Comparison of ENCODE assay signal across 6 cellular contexts in genomic region chr15:22272286-22273160, GRCh38.
DNase-seq lines count a peak whose midpoint lies in the region; ATAC-seq, FAIRE-seq and TF ChIP-seq lines count a peak whose summit lies in the region.
"Not testable (repeated sequence)": the region's sequence is repeated elsewhere in the genome, so short reads cannot be mapped to it uniquely, and the experiment has no call there.

No MANE protein-coding gene starts in this region.

- not testable (repeated sequence) for H3K9me1 ChIP-seq in IMR-90 (ENCODE audit: insufficient read depth, low read length)

- not testable (repeated sequence) for H2BK5ac ChIP-seq in IMR-90 (ENCODE audit: low read depth, low read length, poor library complexity, severe bottlenecking)

- ATAC-seq in IMR-90 (ENCODE audit: low read depth); activated CD8-positive, alpha-beta memory T cell treated with anti-CD3 and anti-CD28 coated beads, Interleukin-2, amount 10 ng/mL, durations not matched to agents 7 days and 5 days; left lobe of liver: not testable (repeated sequence)

- not testable (repeated sequence) for H3K4me1 ChIP-seq in IMR-90 (ENCODE audit: control insufficient read depth, insufficient read depth, low read length)

- not testable (repeated sequence) for H3K4me3 ChIP-seq in IMR-90 (ENCODE audit: insufficient read depth, low read depth, low read length); bronchial epithelial cell (ENCODE audit: low read depth, low read length)

- not testable (repeated sequence) for H3K36me3 ChIP-seq in IMR-90 (ENCODE audit: control insufficient read depth, insufficient read depth, low read length); bronchial epithelial cell (ENCODE audit: control insufficient read depth, insufficient read depth, low read length)

- H3K79me1 ChIP-seq in IMR-90 (ENCODE audit: low read depth in 1 of 2, low read length in 2 of 2), result not testable (repeated sequence)

- H3K27ac ChIP-seq in IMR-90 (ENCODE audit: insufficient read depth, low read length), result not testable (repeated sequence)

- peak; percentile 66 for FAIRE-seq in bronchial epithelial cell (lab: Jason Lieb, UNC)

- not testable (repeated sequence) for H3K9me3 Mint-ChIP-seq in activated CD4-positive, alpha-beta T cell treated with anti-CD3 and anti-CD28 coated beads, Interleukin-2, amount 10 ng/mL, durations not matched to agents 7 days and 5 days; activated CD8-positive, alpha-beta memory T cell treated with anti-CD3 and anti-CD28 coated beads, Interleukin-2, amount 10 ng/mL, durations not matched to agents 7 days and 5 days (ENCODE audit: low read depth)

- not testable (repeated sequence) for BruUV-seq in IMR-90 (replicated peaks; lab: Mats Ljungman, UMichigan)

- H2BK120ac ChIP-seq in IMR-90 (ENCODE audit: low read depth, low read length), result not testable (repeated sequence)

- not testable (repeated sequence) for H2BK20ac ChIP-seq in IMR-90 (ENCODE audit: low read depth, low read length)

- not testable (repeated sequence) for H3K56ac ChIP-seq in IMR-90 (ENCODE audit: extremely low read depth, insufficient read depth, low read length)

- not testable (repeated sequence) for TF ChIP-seq POLR2A in IMR-90 (IDR thresholded peaks at IDR 0.05; ENCODE audit: low read depth, low read length)

- intact Hi-C loops in IMR-90 (cut with micrococcal nuclease), result not testable (repeated sequence)

- not testable (repeated sequence) for H4K5ac ChIP-seq in IMR-90 (ENCODE audit: low read depth, low read length)

- H3K4me3 Mint-ChIP-seq in activated CD4-positive, alpha-beta T cell treated with anti-CD3 and anti-CD28 coated beads, Interleukin-2, amount 10 ng/mL, durations not matched to agents 7 days and 5 days; activated CD8-positive, alpha-beta memory T cell treated with anti-CD3 and anti-CD28 coated beads, Interleukin-2, amount 10 ng/mL, durations not matched to agents 7 days and 5 days: not testable (repeated sequence)

- H3K27ac Mint-ChIP-seq in activated CD4-positive, alpha-beta T cell treated with anti-CD3 and anti-CD28 coated beads, Interleukin-2, amount 10 ng/mL, durations not matched to agents 7 days and 5 days; activated CD8-positive, alpha-beta memory T cell treated with anti-CD3 and anti-CD28 coated beads, Interleukin-2, amount 10 ng/mL, durations not matched to agents 7 days and 5 days: not testable (repeated sequence)

- not testable (repeated sequence) for H4K91ac ChIP-seq in IMR-90 (ENCODE audit: insufficient read depth, low read depth, low read length)

- TF ChIP-seq CTCF in GM13976 (IDR thresholded peaks at IDR 0.05; ENCODE audit: borderline replicate concordance, control extremely low read depth, extremely low read depth, insufficient read depth, missing control alignments); IMR-90 (conservative IDR thresholded peaks at IDR 0.05; ENCODE audit: low read depth, low read length); bronchial epithelial cell (IDR thresholded peaks at IDR 0.05; ENCODE audit: insufficient read depth, low read length, severe bottlenecking): not testable (repeated sequence)

- in situ Hi-C loops in GM13976 (cut with MboI; ENCODE audit: low sequenced_read_pairs, unreplicated experiment); IMR-90 (cut with MboI; ENCODE audit: low sequenced_read_pairs): not testable (repeated sequence)

- not testable (repeated sequence) for H2AK9ac ChIP-seq in IMR-90 (replicated peaks; ENCODE audit: low read depth, low read length, poor library complexity)

- not testable (repeated sequence) for H2BK15ac ChIP-seq in IMR-90 (ENCODE audit: low read depth, low read length)

- peak overlapping the region; percentile 43 for H2AFZ ChIP-seq in IMR-90 (replicated peaks; ENCODE audit: low read length, poor library complexity)

- not testable (repeated sequence) for H3K14ac ChIP-seq in IMR-90 (replicated peaks; ENCODE audit: low read depth, low read length)

- not testable (repeated sequence) for TF ChIP-seq RAD21 in IMR-90 (IDR thresholded peaks at IDR 0.05; ENCODE audit: low read length)

- POLR2A ChIA-PET in IMR-90 (lab: Charles Lee; ENCODE audit: unreplicated experiment); activated CD4-positive, alpha-beta T cell treated with anti-CD3 and anti-CD28 coated beads, Interleukin-2, amount 10 ng/mL, durations not matched to agents 7 days and 5 days (lab: Charles Lee): not testable (repeated sequence)

- H3K27me3 Mint-ChIP-seq in activated CD4-positive, alpha-beta T cell treated with anti-CD3 and anti-CD28 coated beads, Interleukin-2, amount 10 ng/mL, durations not matched to agents 7 days and 5 days; activated CD8-positive, alpha-beta memory T cell treated with anti-CD3 and anti-CD28 coated beads, Interleukin-2, amount 10 ng/mL, durations not matched to agents 7 days and 5 days: not testable (repeated sequence)

- H3K9ac ChIP-seq in IMR-90 (ENCODE audit: low read depth, low read length), result not testable (repeated sequence)

- CTCF ChIA-PET in IMR-90 (lab: Yijun Ruan, JAX); activated CD4-positive, alpha-beta T cell treated with anti-CD3 and anti-CD28 coated beads, Interleukin-2, amount 10 ng/mL, durations not matched to agents 7 days and 5 days (lab: Charles Lee); activated CD8-positive, alpha-beta memory T cell treated with anti-CD3 and anti-CD28 coated beads, Interleukin-2, amount 10 ng/mL, durations not matched to agents 7 days and 5 days (lab: Charles Lee): not testable (repeated sequence)

- not testable (repeated sequence) for H3K4ac ChIP-seq in IMR-90 (ENCODE audit: low read depth, low read length)

- H4K8ac ChIP-seq in IMR-90 (ENCODE audit: low read depth in 2 of 2, low read length in 2 of 2), result not testable (repeated sequence)

- DNase-seq in GM13976 (ENCODE audit: low spot score), result peak; percentile 37
- not testable (repeated sequence) for DNase-seq in IMR-90; bronchial epithelial cell (ENCODE audit: low read depth)
- DNase-seq in activated CD4-positive, alpha-beta T cell treated with anti-CD3 and anti-CD28 coated beads, Interleukin-2, amount 10 ng/mL, durations not matched to agents 7 days and 5 days, result peak; percentile 4
- DNase-seq in activated CD8-positive, alpha-beta memory T cell treated with anti-CD3 and anti-CD28 coated beads, Interleukin-2, amount 10 ng/mL, durations not matched to agents 7 days and 5 days, result peak; percentile 36
- DNase-seq in left lobe of liver (ENCODE audit: low spot score), result peak; percentile 42

- 85% methylated on average over 11 of the region's 29 CpGs; no CpG with 5 or more reads in 1 of the 2 experiments for WGBS in IMR-90 (ENCODE audit: extremely low coverage in 2 of 2, insufficient read length in 1 of 2), 2 experiments

- not testable (repeated sequence) for H3K36me3 Mint-ChIP-seq in activated CD4-positive, alpha-beta T cell treated with anti-CD3 and anti-CD28 coated beads, Interleukin-2, amount 10 ng/mL, durations not matched to agents 7 days and 5 days (ENCODE audit: low read depth); activated CD8-positive, alpha-beta memory T cell treated with anti-CD3 and anti-CD28 coated beads, Interleukin-2, amount 10 ng/mL, durations not matched to agents 7 days and 5 days

- H3K27me3 ChIP-seq in IMR-90 (ENCODE audit: control insufficient read depth, insufficient read depth, low read length); bronchial epithelial cell (ENCODE audit: control insufficient read depth, insufficient read depth, low read length): not testable (repeated sequence)

- H2AK5ac ChIP-seq in IMR-90 (ENCODE audit: low read depth, low read length), result not testable (repeated sequence)

- not testable (repeated sequence) for H4K20me1 ChIP-seq in IMR-90 (ENCODE audit: insufficient read depth, low read length)

- not testable (repeated sequence) for H3K4me2 ChIP-seq in IMR-90 (ENCODE audit: low read depth, low read length)

- H3K18ac ChIP-seq in IMR-90 (ENCODE audit: low read depth, low read length), result not testable (repeated sequence)

- not testable (repeated sequence) for H3K23ac ChIP-seq in IMR-90 (ENCODE audit: low read depth, low read length)

- dilution Hi-C loops in IMR-90 (cut with HindIII; ENCODE audit: low sequenced_read_pairs, unreplicated experiment), result not testable (repeated sequence)

- H3K4me1 Mint-ChIP-seq in activated CD4-positive, alpha-beta T cell treated with anti-CD3 and anti-CD28 coated beads, Interleukin-2, amount 10 ng/mL, durations not matched to agents 7 days and 5 days; activated CD8-positive, alpha-beta memory T cell treated with anti-CD3 and anti-CD28 coated beads, Interleukin-2, amount 10 ng/mL, durations not matched to agents 7 days and 5 days: not testable (repeated sequence)

- H3K9me3 ChIP-seq in IMR-90 (ENCODE audit: control insufficient read depth, insufficient read depth, low read length), result peaks cover 23% of the 10 kb centered on the region
